19 cellular contexts compared by ENCODE assay signal in the genomic region with DNA sequence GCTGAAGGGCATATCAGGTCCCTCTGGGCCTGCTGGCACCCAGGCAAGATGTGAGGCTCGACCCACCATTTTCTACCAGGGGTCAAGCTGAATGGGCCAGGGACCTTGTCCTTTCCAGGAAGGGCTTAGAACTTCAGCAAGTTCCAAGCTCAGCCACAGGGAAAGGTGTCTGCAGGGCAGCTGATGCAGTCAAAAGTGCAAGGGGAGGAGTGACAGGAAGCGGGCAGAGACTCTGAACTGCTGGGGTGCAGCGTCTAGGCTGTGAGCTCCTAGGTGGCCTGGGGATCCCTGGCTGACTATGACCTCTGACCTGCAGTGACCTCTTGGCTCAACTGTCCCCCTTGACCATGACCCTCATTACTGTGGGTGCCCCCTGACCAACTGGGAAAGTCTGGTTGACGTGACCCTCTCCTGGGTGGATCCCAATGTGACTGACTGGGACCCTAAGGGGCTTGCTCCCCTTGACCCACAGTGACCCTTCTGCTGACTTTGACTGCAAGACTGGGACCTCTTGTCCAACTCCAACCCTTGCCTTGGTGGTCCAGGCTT. TPM values are rescaled to one million over a fixed set of nuclear protein-coding genes. Genes with fewer than 3 reads are reported as not detected.
A peak's percentile ranks its signal among the peaks of the same experiment; 100 is the strongest.
DNase-seq lines count a peak whose midpoint lies in the region; ATAC-seq, FAIRE-seq and TF ChIP-seq lines count a peak whose summit lies in the region.
"Had no signal": no experiment of that assay in that cellular context is flagged by ENCODE, and none has a peak within 500 bp of the region (broad histone marks: within the 10 kb centered on the region; RNA-seq: fewer than 3 reads in every experiment).

No MANE protein-coding gene starts in this region.

- TF ChIP-seq CTCF in bronchial epithelial cell (IDR thresholded peaks at IDR 0.05; ENCODE audit: insufficient read depth, low read length, severe bottlenecking) (no peak), MCF 10A (IDR thresholded peaks at IDR 0.05; ENCODE audit: unreplicated experiment) (no peak)

- POLR2A ChIA-PET in MCF 10A (lab: Yijun Ruan, JAX): no interaction called here

- DNase-seq in Right ventricle myocardium inferior (ENCODE audit: missing footprints) (peak; percentile 28), left ventricle myocardium superior (no peak), bronchial epithelial cell (ENCODE audit: low read depth) (no peak), RCC 7860 (ENCODE audit: low spot score) (no peak), MCF 10A (ENCODE audit: unreplicated experiment) (no peak)
- peak; percentile 45 for DNase-seq in Jurkat, Clone E6-1 (ENCODE audit: low read depth, low spot score)
- DNase-seq: CD4-positive, alpha-beta memory T cell; DMS79; HCEC 1CT; KG1; NCI-H1092; NCI-H146; NCI-H2081 treated with DMSO at 0.1 percent for 48 hours; NCI-H524 treated with DMSO at 0.1 percent for 48 hours; Peyer's patch; SJCRH30 had no signal

- H3K36me3 ChIP-seq in bronchial epithelial cell (ENCODE audit: control insufficient read depth, insufficient read depth, low read length): no peaks in the 10 kb centered on the region
- H3K36me3 ChIP-seq: Peyer's patch, SJCRH30 had no signal

- intact Hi-C loops in Right ventricle myocardium inferior (cut with DNase I): no loop called here
- intact Hi-C loops in left ventricle myocardium superior (cut with micrococcal nuclease): no loop called here
- intact Hi-C loops in MCF 10A (cut with micrococcal nuclease): no loop called here

- peaks cover 8% of the 10 kb centered on the region for H3K27me3 ChIP-seq in bronchial epithelial cell (ENCODE audit: control insufficient read depth, insufficient read depth, low read length)
- H3K27me3 ChIP-seq: Peyer's patch had no signal

- no peak overlapping the region for H3K4me3 Mint-ChIP-seq in MCF 10A (ENCODE audit: unreplicated experiment)
- H3K4me3 Mint-ChIP-seq: CD4-positive, alpha-beta memory T cell had no signal

- no peaks in the 10 kb centered on the region for H3K9me3 Mint-ChIP-seq in MCF 10A (ENCODE audit: unreplicated experiment)
- H3K9me3 Mint-ChIP-seq: CD4-positive, alpha-beta memory T cell had no signal

- H3K27me3 Mint-ChIP-seq in MCF 10A (ENCODE audit: insufficient read depth, unreplicated experiment): peaks cover 55% of the 10 kb centered on the region

- no peak overlapping the region for H3K27ac Mint-ChIP-seq in MCF 10A (ENCODE audit: low read depth, unreplicated experiment)

- peak; percentile 52 for FAIRE-seq in bronchial epithelial cell (lab: Jason Lieb, UNC)
- FAIRE-seq in RCC 7860 (lab: Jason Lieb, UNC): no peak
- FAIRE-seq: GM18507 had no signal

- ATAC-seq in Right ventricle myocardium inferior: no peak
- no peak for ATAC-seq in left ventricle myocardium superior

- H3K36me3 Mint-ChIP-seq in MCF 10A (ENCODE audit: insufficient read depth, unreplicated experiment): no peaks in the 10 kb centered on the region
- H3K36me3 Mint-ChIP-seq: CD4-positive, alpha-beta memory T cell had no signal

- CTCF ChIA-PET in MCF 10A (lab: Yijun Ruan, JAX): interaction anchor here (2.2 kb wide), 1 partner anchor 9 kb away, joined by 14 read pairs; no protein-coding TSS in a partner anchor

- no TSS peak for BruUV-seq in MCF 10A (replicated peaks; lab: Mats Ljungman, UMichigan)

- peak overlapping the region; percentile 7 for H3K27ac ChIP-seq in temporal lobe (ENCODE audit: low read depth, low read length)
- H3K27ac ChIP-seq: Peyer's patch, SJCRH30 had no signal

- no peak overlapping the region for H3K4me3 ChIP-seq in Jurkat, Clone E6-1 (ENCODE audit: low read length)
- H3K4me3 ChIP-seq in bronchial epithelial cell (ENCODE audit: low read depth, low read length): no peak overlapping the region
- H3K4me3 ChIP-seq: Peyer's patch, SJCRH30 had no signal

- no peaks in the 10 kb centered on the region for H3K4me1 Mint-ChIP-seq in MCF 10A (ENCODE audit: insufficient read depth, unreplicated experiment)

RNA-seq across cellular contexts. Expression of a gene that starts 14.4 kb away (rescaled TPM):
- 52.4 TPM for total RNA-seq in Right ventricle myocardium inferior
- 54.9 TPM for total RNA-seq in left ventricle myocardium superior
- 208 TPM for polyA plus RNA-seq in Jurkat, Clone E6-1 (2012; ENCODE audit: insufficient read depth, insufficient read length)
- total RNA-seq in bronchial epithelial cell: 177 and 188 TPM in 2 replicates
- 50.9 TPM for total RNA-seq in temporal lobe
- 141 and 156 TPM in 2 replicates for total RNA-seq in MCF 10A (2022)

RNA-seq across cellular contexts. Expression of a gene that starts 42.5 kb away (rescaled TPM):
- total RNA-seq in Right ventricle myocardium inferior: 0.30 TPM
- not detected for total RNA-seq in left ventricle myocardium superior
- 2.2 TPM for polyA plus RNA-seq in Jurkat, Clone E6-1 (2012; ENCODE audit: insufficient read depth, insufficient read length)
- 0.13 TPM in 1 of 2 replicates, not detected in the other for total RNA-seq in bronchial epithelial cell
- total RNA-seq in temporal lobe: 0.25 TPM
- not detected in 2 replicates for total RNA-seq in MCF 10A (2022)
- total RNA-seq: G401, SJCRH30 had no signal

Comparison
In these comparisons a context has a peak if more than half of its experiments do, and no peak if none do; other contexts are left out.
1. DNase-seq: peak in Right ventricle myocardium inferior (single experiment) and Jurkat, Clone E6-1 (single experiment); none in left ventricle myocardium superior (single experiment), bronchial epithelial cell (single experiment), RCC 7860 (single experiment) and MCF 10A (single experiment).